In the genomic region with DNA sequence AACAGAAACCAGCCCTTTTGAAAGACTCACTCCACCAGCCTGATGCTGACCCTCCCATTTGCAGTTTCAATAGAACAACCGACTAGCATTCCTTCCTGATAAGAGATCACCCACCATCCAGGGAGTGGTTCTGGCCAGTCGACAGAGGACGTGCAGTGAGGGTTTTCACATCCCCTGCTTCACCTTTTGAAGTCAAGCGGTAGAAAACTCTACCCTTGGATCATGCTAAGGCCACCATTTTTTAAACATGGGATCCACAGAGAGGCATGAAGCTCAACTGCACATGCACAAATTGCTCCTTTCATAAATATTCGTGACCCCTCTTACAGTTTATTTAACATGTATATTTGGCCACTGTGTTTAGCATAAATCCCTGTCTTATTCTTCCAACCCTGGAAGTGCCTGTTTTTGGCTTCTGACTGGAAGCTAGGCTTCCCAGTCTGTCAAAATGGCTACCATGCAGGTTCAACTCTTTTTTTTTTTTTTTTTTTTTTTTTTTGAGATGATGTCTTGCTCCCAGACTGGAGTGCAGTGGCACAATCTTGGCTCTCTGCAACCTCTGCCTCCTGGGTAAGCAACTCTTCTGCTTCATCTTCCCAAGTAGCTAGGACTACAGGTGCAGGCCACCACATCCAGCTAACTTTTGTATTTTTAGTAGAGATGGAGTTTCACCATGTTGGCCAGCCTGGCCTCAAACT, we compare ENCODE assay signal across 1 cellular context.
TF ChIP-seq lines count a peak whose summit lies in the region.

No MANE protein-coding gene starts in this region.

TF ChIP-seq in GM23338, 12 proteins besides CTCF, POLR2A, EP300 and RAD21 (continued from another document):
- TF ChIP-seq, protein P1, sequence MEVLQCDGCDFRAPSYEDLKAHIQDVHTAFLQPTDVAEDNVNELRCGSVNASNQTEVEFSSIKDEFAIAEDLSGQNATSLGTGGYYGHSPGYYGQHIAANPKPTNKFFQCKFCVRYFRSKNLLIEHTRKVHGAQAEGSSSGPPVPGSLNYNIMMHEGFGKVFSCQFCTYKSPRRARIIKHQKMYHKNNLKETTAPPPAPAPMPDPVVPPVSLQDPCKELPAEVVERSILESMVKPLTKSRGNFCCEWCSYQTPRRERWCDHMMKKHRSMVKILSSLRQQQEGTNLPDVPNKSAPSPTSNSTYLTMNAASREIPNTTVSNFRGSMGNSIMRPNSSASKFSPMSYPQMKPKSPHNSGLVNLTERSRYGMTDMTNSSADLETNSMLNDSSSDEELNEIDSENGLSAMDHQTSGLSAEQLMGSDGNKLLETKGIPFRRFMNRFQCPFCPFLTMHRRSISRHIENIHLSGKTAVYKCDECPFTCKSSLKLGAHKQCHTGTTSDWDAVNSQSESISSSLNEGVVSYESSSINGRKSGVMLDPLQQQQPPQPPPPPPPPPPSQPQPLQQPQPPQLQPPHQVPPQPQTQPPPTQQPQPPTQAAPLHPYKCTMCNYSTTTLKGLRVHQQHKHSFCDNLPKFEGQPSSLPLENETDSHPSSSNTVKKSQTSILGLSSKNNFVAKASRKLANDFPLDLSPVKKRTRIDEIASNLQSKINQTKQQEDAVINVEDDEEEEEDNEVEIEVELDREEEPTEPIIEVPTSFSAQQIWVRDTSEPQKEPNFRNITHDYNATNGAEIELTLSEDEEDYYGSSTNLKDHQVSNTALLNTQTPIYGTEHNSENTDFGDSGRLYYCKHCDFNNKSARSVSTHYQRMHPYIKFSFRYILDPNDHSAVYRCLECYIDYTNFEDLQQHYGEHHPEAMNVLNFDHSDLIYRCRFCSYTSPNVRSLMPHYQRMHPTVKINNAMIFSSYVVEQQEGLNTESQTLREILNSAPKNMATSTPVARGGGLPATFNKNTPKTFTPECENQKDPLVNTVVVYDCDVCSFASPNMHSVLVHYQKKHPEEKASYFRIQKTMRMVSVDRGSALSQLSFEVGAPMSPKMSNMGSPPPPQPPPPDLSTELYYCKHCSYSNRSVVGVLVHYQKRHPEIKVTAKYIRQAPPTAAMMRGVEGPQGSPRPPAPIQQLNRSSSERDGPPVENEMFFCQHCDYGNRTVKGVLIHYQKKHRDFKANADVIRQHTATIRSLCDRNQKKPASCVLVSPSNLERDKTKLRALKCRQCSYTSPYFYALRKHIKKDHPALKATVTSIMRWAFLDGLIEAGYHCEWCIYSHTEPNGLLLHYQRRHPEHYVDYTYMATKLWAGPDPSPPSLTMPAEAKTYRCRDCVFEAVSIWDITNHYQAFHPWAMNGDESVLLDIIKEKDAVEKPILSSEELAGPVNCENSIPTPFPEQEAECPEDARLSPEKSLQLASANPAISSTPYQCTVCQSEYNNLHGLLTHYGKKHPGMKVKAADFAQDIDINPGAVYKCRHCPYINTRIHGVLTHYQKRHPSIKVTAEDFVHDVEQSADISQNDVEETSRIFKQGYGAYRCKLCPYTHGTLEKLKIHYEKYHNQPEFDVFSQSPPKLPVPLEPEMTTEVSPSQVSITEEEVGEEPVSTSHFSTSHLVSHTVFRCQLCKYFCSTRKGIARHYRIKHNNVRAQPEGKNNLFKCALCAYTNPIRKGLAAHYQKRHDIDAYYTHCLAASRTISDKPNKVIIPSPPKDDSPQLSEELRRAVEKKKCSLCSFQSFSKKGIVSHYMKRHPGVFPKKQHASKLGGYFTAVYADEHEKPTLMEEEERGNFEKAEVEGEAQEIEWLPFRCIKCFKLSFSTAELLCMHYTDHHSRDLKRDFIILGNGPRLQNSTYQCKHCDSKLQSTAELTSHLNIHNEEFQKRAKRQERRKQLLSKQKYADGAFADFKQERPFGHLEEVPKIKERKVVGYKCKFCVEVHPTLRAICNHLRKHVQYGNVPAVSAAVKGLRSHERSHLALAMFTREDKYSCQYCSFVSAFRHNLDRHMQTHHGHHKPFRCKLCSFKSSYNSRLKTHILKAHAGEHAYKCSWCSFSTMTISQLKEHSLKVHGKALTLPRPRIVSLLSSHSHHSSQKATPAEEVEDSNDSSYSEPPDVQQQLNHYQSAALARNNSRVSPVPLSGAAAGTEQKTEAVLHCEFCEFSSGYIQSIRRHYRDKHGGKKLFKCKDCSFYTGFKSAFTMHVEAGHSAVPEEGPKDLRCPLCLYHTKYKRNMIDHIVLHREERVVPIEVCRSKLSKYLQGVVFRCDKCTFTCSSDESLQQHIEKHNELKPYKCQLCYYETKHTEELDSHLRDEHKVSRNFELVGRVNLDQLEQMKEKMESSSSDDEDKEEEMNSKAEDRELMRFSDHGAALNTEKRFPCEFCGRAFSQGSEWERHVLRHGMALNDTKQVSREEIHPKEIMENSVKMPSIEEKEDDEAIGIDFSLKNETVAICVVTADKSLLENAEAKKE (CRISPR knock-in tag; IDR thresholded peaks at IDR 0.05) = no peak
